In the genomic region with DNA sequence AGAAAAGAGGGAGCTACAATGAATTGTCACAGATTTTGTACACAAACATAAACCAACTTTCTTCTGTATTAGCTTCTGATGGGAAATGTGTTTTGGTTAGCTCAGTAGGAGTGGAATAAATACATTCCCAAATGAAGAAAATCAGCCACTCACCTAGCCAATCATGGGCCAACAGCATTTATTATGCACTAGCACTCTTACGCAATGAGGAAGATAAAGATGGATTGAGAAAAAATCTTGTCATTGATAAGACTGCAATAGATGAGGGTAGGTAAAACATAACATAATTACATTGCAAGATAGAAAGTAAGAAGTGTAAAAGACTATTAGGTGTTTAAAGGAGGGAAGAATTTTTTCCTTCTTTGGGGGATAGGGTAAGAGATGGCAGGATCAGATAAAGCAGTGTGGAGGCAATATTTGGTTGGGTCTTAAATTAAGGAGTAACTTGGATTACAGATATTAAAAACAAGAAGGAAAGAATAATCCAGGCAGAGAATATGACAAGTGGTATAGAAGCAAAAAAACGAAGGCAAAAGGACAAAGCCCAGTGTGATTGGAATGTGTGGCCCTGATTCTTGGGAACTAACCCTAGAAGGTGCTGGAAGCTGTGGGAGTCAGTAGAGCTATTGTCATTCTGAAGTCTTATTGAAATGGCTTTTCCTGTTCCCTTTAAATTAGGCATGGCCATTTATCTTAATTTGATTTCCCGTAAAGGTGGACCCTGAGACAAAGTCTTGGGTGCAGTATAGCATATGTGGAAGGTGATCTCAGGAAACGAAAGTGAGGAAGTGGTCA, we compare ENCODE assay signal across 3 cellular contexts.
A peak's percentile ranks its signal among the peaks of the same experiment; 100 is the strongest.
TF ChIP-seq lines count a peak whose summit lies in the region.

No MANE protein-coding gene starts in this region.

TF ChIP-seq in IMR-90, 13 proteins besides CTCF, POLR2A, EP300 and RAD21:
- TF ChIP-seq CEBPB (IDR thresholded peaks at IDR 0.05; ENCODE audit: low read depth, low read length) (peak; percentile 56), SMC3 (IDR thresholded peaks at IDR 0.05; ENCODE audit: low read depth, low read length) (no peak)
TF ChIP-seq in IMR-90: peak in this region for 1.

TF ChIP-seq in H1, 55 proteins besides CTCF, POLR2A, EP300 and RAD21:
- no peak for TF ChIP-seq TCF12 (IDR thresholded peaks at IDR 0.05; ENCODE audit: low read depth, low read length)
- TF ChIP-seq PHF8 (conservative IDR thresholded peaks at IDR 0.05; ENCODE audit: low read depth, low read length) = no peak
- TF ChIP-seq, protein P1, sequence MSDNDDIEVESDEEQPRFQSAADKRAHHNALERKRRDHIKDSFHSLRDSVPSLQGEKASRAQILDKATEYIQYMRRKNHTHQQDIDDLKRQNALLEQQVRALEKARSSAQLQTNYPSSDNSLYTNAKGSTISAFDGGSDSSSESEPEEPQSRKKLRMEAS (IDR thresholded peaks at IDR 0.05) = no peak
- peak; percentile 77 for TF ChIP-seq CEBPB (IDR thresholded peaks at IDR 0.05; ENCODE audit: low read depth, low read length)
- no peak for TF ChIP-seq NANOG (IDR thresholded peaks at IDR 0.05; ENCODE audit: insufficient read depth, low read depth, low read length, poor library complexity, severe bottlenecking)
- TF ChIP-seq, protein P2, sequence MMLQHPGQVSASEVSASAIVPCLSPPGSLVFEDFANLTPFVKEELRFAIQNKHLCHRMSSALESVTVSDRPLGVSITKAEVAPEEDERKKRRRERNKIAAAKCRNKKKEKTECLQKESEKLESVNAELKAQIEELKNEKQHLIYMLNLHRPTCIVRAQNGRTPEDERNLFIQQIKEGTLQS (IDR thresholded peaks at IDR 0.05; ENCODE audit: insufficient read depth, low read depth, low read length) = no peak
- TF ChIP-seq BACH1 (IDR thresholded peaks at IDR 0.05; ENCODE audit: low read length) = no peak

TF ChIP-seq in SK-N-SH treated with all-trans-retinoic acid at 6 μM for 48 hours, 23 proteins besides CTCF, POLR2A, EP300 and RAD21:
- TF ChIP-seq ZC3H10 (CRISPR knock-in tag; IDR thresholded peaks at IDR 0.05) = no peak
- TF ChIP-seq CSDC2 (CRISPR knock-in tag; IDR thresholded peaks at IDR 0.05) = no peak
- TF ChIP-seq OSR1 (CRISPR knock-in tag; IDR thresholded peaks at IDR 0.05) = no peak
- TF ChIP-seq, protein P3, sequence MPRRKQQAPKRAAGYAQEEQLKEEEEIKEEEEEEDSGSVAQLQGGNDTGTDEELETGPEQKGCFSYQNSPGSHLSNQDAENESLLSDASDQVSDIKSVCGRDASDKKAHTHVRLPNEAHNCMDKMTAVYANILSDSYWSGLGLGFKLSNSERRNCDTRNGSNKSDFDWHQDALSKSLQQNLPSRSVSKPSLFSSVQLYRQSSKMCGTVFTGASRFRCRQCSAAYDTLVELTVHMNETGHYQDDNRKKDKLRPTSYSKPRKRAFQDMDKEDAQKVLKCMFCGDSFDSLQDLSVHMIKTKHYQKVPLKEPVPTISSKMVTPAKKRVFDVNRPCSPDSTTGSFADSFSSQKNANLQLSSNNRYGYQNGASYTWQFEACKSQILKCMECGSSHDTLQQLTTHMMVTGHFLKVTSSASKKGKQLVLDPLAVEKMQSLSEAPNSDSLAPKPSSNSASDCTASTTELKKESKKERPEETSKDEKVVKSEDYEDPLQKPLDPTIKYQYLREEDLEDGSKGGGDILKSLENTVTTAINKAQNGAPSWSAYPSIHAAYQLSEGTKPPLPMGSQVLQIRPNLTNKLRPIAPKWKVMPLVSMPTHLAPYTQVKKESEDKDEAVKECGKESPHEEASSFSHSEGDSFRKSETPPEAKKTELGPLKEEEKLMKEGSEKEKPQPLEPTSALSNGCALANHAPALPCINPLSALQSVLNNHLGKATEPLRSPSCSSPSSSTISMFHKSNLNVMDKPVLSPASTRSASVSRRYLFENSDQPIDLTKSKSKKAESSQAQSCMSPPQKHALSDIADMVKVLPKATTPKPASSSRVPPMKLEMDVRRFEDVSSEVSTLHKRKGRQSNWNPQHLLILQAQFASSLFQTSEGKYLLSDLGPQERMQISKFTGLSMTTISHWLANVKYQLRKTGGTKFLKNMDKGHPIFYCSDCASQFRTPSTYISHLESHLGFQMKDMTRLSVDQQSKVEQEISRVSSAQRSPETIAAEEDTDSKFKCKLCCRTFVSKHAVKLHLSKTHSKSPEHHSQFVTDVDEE (CRISPR knock-in tag; IDR thresholded peaks at IDR 0.05) = no peak
- TF ChIP-seq ZFP3 (CRISPR knock-in tag; IDR thresholded peaks at IDR 0.05) = no peak
- TF ChIP-seq, protein P4, sequence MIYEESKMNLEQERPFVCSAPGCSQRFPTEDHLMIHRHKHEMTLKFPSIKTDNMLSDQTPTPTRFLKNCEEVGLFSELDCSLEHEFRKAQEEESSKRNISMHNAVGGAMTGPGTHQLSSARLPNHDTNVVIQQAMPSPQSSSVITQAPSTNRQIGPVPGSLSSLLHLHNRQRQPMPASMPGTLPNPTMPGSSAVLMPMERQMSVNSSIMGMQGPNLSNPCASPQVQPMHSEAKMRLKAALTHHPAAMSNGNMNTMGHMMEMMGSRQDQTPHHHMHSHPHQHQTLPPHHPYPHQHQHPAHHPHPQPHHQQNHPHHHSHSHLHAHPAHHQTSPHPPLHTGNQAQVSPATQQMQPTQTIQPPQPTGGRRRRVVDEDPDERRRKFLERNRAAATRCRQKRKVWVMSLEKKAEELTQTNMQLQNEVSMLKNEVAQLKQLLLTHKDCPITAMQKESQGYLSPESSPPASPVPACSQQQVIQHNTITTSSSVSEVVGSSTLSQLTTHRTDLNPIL (CRISPR knock-in tag; IDR thresholded peaks at IDR 0.05; ENCODE audit: low read depth) = no peak
- no peak for TF ChIP-seq SNAI2 (CRISPR knock-in tag; IDR thresholded peaks at IDR 0.05)
- no peak for TF ChIP-seq TCF4 (CRISPR knock-in tag; IDR thresholded peaks at IDR 0.05; ENCODE audit: borderline replicate concordance)
- TF ChIP-seq, protein P5, sequence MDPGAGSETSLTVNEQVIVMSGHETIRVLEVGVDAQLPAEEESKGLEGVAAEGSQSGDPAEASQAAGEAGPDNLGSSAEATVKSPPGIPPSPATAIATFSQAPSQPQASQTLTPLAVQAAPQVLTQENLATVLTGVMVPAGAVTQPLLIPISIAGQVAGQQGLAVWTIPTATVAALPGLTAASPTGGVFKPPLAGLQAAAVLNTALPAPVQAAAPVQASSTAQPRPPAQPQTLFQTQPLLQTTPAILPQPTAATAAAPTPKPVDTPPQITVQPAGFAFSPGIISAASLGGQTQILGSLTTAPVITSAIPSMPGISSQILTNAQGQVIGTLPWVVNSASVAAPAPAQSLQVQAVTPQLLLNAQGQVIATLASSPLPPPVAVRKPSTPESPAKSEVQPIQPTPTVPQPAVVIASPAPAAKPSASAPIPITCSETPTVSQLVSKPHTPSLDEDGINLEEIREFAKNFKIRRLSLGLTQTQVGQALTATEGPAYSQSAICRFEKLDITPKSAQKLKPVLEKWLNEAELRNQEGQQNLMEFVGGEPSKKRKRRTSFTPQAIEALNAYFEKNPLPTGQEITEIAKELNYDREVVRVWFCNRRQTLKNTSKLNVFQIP (CRISPR knock-in tag; IDR thresholded peaks at IDR 0.05; ENCODE audit: borderline replicate concordance, low read depth) = no peak
